1 cellular context compared by ENCODE assay signal in the genomic region with DNA sequence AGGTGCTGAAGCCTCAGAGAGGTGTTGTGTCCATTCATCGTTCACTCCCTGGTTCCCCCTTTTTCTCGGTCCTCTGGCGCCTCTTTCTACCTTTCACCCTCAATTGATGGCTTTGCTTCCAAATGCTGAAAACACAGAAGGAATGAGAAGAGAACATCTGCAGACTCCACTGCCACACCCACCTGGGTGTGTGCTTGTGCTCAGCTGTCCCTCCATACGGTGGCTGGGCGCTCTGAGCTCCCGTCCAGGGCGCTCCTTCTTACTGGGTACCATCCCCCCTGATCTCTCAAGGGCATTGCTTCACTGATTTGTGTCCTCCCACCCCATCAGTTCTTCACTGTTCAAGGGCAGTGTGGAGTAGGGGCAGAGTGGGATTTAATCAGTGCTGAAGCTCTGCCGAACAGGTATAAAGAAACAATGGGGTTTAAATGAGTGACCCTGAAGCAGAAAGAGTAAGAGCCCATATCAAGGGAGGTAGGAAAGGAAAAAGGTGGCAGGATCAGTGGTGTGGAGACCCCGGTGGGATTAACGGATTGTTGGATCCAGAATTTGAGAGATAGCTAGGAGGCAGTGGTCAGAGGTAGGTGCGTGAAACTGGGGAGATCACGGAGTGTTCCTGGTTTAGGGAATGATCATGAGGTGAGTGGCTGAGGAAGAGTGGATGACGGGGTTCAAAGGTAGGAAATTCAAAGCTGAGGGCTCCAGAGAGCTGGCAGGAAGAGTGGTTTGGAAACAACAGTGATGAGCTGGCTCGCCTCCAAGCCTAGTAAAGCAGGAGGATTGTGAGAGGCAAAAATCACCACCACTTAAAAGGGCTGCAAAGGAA.
TF ChIP-seq lines count a peak whose summit lies in the region.

No MANE protein-coding gene starts in this region.

TF ChIP-seq in WTC11, 78 proteins besides CTCF, POLR2A, EP300 and RAD21 (continued from another document):
- TF ChIP-seq, protein P1, sequence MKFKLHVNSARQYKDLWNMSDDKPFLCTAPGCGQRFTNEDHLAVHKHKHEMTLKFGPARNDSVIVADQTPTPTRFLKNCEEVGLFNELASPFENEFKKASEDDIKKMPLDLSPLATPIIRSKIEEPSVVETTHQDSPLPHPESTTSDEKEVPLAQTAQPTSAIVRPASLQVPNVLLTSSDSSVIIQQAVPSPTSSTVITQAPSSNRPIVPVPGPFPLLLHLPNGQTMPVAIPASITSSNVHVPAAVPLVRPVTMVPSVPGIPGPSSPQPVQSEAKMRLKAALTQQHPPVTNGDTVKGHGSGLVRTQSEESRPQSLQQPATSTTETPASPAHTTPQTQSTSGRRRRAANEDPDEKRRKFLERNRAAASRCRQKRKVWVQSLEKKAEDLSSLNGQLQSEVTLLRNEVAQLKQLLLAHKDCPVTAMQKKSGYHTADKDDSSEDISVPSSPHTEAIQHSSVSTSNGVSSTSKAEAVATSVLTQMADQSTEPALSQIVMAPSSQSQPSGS (CRISPR knock-in tag; IDR thresholded peaks at IDR 0.05; ENCODE audit: borderline replicate concordance, low read depth), result no peak
- TF ChIP-seq FOXP1 (CRISPR knock-in tag; IDR thresholded peaks at IDR 0.05; ENCODE audit: borderline replicate concordance) (no peak), PREB (CRISPR knock-in tag; IDR thresholded peaks at IDR 0.05; ENCODE audit: borderline replicate concordance) (no peak), ZNF396 (CRISPR knock-in tag; IDR thresholded peaks at IDR 0.05; ENCODE audit: borderline replicate concordance) (no peak), TP53 (CRISPR knock-in tag; IDR thresholded peaks at IDR 0.05) (no peak), FOXJ3 (CRISPR knock-in tag; IDR thresholded peaks at IDR 0.05; ENCODE audit: borderline replicate concordance) (no peak), MYBL2 (CRISPR knock-in tag; IDR thresholded peaks at IDR 0.05) (no peak), MXD4 (CRISPR knock-in tag; IDR thresholded peaks at IDR 0.05; ENCODE audit: borderline replicate concordance) (no peak), IRF2 (CRISPR knock-in tag; IDR thresholded peaks at IDR 0.05; ENCODE audit: borderline replicate concordance, low read depth) (no peak)
- TF ChIP-seq, protein P2, sequence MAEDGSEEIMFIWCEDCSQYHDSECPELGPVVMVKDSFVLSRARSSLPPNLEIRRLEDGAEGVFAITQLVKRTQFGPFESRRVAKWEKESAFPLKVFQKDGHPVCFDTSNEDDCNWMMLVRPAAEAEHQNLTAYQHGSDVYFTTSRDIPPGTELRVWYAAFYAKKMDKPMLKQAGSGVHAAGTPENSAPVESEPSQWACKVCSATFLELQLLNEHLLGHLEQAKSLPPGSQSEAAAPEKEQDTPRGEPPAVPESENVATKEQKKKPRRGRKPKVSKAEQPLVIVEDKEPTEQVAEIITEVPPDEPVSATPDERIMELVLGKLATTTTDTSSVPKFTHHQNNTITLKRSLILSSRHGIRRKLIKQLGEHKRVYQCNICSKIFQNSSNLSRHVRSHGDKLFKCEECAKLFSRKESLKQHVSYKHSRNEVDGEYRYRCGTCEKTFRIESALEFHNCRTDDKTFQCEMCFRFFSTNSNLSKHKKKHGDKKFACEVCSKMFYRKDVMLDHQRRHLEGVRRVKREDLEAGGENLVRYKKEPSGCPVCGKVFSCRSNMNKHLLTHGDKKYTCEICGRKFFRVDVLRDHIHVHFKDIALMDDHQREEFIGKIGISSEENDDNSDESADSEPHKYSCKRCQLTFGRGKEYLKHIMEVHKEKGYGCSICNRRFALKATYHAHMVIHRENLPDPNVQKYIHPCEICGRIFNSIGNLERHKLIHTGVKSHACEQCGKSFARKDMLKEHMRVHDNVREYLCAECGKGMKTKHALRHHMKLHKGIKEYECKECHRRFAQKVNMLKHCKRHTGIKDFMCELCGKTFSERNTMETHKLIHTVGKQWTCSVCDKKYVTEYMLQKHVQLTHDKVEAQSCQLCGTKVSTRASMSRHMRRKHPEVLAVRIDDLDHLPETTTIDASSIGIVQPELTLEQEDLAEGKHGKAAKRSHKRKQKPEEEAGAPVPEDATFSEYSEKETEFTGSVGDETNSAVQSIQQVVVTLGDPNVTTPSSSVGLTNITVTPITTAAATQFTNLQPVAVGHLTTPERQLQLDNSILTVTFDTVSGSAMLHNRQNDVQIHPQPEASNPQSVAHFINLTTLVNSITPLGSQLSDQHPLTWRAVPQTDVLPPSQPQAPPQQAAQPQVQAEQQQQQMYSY (CRISPR knock-in tag; IDR thresholded peaks at IDR 0.05), result no peak
